Comparison of ENCODE assay signal across 9 cellular contexts in genomic region chr16:47713225-47713595, GRCh38.
A peak's percentile ranks its signal among the peaks of the same experiment; 100 is the strongest.
DNase-seq lines count a peak whose midpoint lies in the region; ATAC-seq, FAIRE-seq and TF ChIP-seq lines count a peak whose summit lies in the region.
"Had no signal": no experiment of that assay in that cellular context is flagged by ENCODE, and none has a peak within 500 bp of the region (broad histone marks: within the 10 kb centered on the region; RNA-seq: fewer than 3 reads in every experiment).

No MANE protein-coding gene starts in this region.

- intact Hi-C loops in OCI-LY7 (cut with micrococcal nuclease; ENCODE audit: unreplicated experiment), result no loop called here

- H3K9me3 ChIP-seq in OCI-LY7 (ENCODE audit: low read length) (no peaks in the 10 kb centered on the region), HAP-1 (no peaks in the 10 kb centered on the region)
- H3K9me3 ChIP-seq: ascending aorta had no signal

- H2AFZ ChIP-seq in OCI-LY7 (ENCODE audit: low read length), result no peak overlapping the region

- no peaks in the 10 kb centered on the region for H3K27me3 ChIP-seq in HAP-1 (ENCODE audit: low read depth)
- H3K27me3 ChIP-seq: ascending aorta had no signal

- H3K4me3 ChIP-seq in OCI-LY7 (ENCODE audit: low read depth, low read length, poor library complexity, severe bottlenecking), result no peak overlapping the region
- no peak overlapping the region for H3K4me3 ChIP-seq in HAP-1
- H3K4me3 ChIP-seq: ascending aorta had no signal

- no peaks in the 10 kb centered on the region for H3K27me3 Mint-ChIP-seq in T-helper 1 cell treated with Interleukin-12 subunit alpha and Interleukin-12 subunit beta and Interleukin-4 antibody, amounts not matched to agents 30 μg/mL and 1 μg/mL, for 36 hours (ENCODE audit: low read depth)
- peaks cover 0 to 9% (median 4%) of the 10 kb centered on the region in 5 donors for H3K27me3 Mint-ChIP-seq in naive thymus-derived CD8-positive, alpha-beta T cell

- CTCF ChIA-PET in OCI-LY7 (lab: Charles Lee; ENCODE audit: unreplicated experiment) (no interaction called here), GM10248 (lab: Yijun Ruan, JAX) (interaction anchor here (1.2 kb wide), 1 partner anchor 17 kb away, joined by 4 read pairs; no protein-coding TSS in a partner anchor)

- no peak for TF ChIP-seq POLR2A in GM12892 (IDR thresholded peaks at IDR 0.05; ENCODE audit: low read depth, low read length)

- POLR2A ChIA-PET in OCI-LY7 (lab: Charles Lee) (no interaction called here), GM10248 (lab: Yijun Ruan, JAX) (no interaction called here)
- POLR2A ChIA-PET in naive thymus-derived CD8-positive, alpha-beta T cell (lab: Charles Lee), result no interaction called here

- H3K4me1 ChIP-seq in OCI-LY7 (ENCODE audit: insufficient read depth, low read length, poor library complexity, severe bottlenecking) (no peaks in the 10 kb centered on the region), HAP-1 (no peaks in the 10 kb centered on the region)
- H3K4me1 ChIP-seq: ascending aorta had no signal

- H3K4me1 Mint-ChIP-seq in T-helper 1 cell treated with Interleukin-12 subunit alpha and Interleukin-12 subunit beta and Interleukin-4 antibody, amounts not matched to agents 30 μg/mL and 1 μg/mL, for 36 hours (ENCODE audit: low read depth), result peaks cover 7% of the 10 kb centered on the region
- H3K4me1 Mint-ChIP-seq in naive thymus-derived CD8-positive, alpha-beta T cell, result peaks cover 0 to 3% (median 0%) of the 10 kb centered on the region in 4 donors

- no peaks in the 10 kb centered on the region for H3K36me3 ChIP-seq in OCI-LY7 (ENCODE audit: insufficient read depth, low read length)
- no peaks in the 10 kb centered on the region for H3K36me3 ChIP-seq in HAP-1 (replicated peaks)
- H3K36me3 ChIP-seq: ascending aorta had no signal

- no peak overlapping the region for H3K27ac ChIP-seq in OCI-LY7 (ENCODE audit: low read depth, low read length, poor library complexity, severe bottlenecking)
- H3K27ac ChIP-seq: ascending aorta had no signal

- ATAC-seq in HG02610 (IDR thresholded peaks at IDR 0.05; ENCODE audit: unreplicated experiment), result peak; percentile 78
- no peak for ATAC-seq in naive thymus-derived CD8-positive, alpha-beta T cell

- DNase-seq in GM12892 (ENCODE audit: insufficient read length), result peak; percentile 13
- peak; percentile 51 for DNase-seq in kidney tubule cell (ENCODE audit: low spot score)
- no peak for DNase-seq in OCI-LY7 (ENCODE audit: low spot score)
- DNase-seq in GM10248 (ENCODE audit: extremely low spot score), result no peak
- no peak for DNase-seq in naive thymus-derived CD8-positive, alpha-beta T cell
- no peak for DNase-seq in HAP-1 (ENCODE audit: low spot score in 2 of 2)

- no peak for TF ChIP-seq CTCF in OCI-LY7 (conservative IDR thresholded peaks at IDR 0.05; ENCODE audit: low read length)
- TF ChIP-seq CTCF in GM10248 (IDR thresholded peaks at IDR 0.05; ENCODE audit: control extremely low read depth, extremely low read depth, low read depth, missing control alignments), result no peak

- no peak overlapping the region for H3K4me3 Mint-ChIP-seq in T-helper 1 cell treated with Interleukin-12 subunit alpha and Interleukin-12 subunit beta and Interleukin-4 antibody, amounts not matched to agents 30 μg/mL and 1 μg/mL, for 36 hours
- no peak overlapping the region for H3K4me3 Mint-ChIP-seq in naive thymus-derived CD8-positive, alpha-beta T cell

- in situ Hi-C loops in HAP-1 (cut with MboI; ENCODE audit: low sequenced_read_pairs), result no loop called here

- no peak overlapping the region for H3K4me2 ChIP-seq in OCI-LY7 (ENCODE audit: low read length)

- no peaks in the 10 kb centered on the region for H3K36me3 Mint-ChIP-seq in T-helper 1 cell treated with Interleukin-12 subunit alpha and Interleukin-12 subunit beta and Interleukin-4 antibody, amounts not matched to agents 30 μg/mL and 1 μg/mL, for 36 hours (ENCODE audit: low read depth)
- peaks cover 0 to 6% (median 0%) of the 10 kb centered on the region in 3 donors for H3K36me3 Mint-ChIP-seq in naive thymus-derived CD8-positive, alpha-beta T cell

- no peaks in the 10 kb centered on the region for H4K20me1 ChIP-seq in OCI-LY7 (ENCODE audit: insufficient read depth, low read length)

- H3K9me2 ChIP-seq in OCI-LY7 (ENCODE audit: insufficient read depth, low read length), result no peaks in the 10 kb centered on the region

- BruUV-seq in OCI-LY7 (replicated peaks; lab: Mats Ljungman, UMichigan), result no TSS peak

- peak; percentile 70 for FAIRE-seq in GM12892 (lab: Jason Lieb, UNC)

- H3K9me3 Mint-ChIP-seq in T-helper 1 cell treated with Interleukin-12 subunit alpha and Interleukin-12 subunit beta and Interleukin-4 antibody, amounts not matched to agents 30 μg/mL and 1 μg/mL, for 36 hours, result no peaks in the 10 kb centered on the region
- H3K9me3 Mint-ChIP-seq in naive thymus-derived CD8-positive, alpha-beta T cell, result peaks cover 0 to 12% (median 0%) of the 10 kb centered on the region in 9 donors

- H3K27ac Mint-ChIP-seq in T-helper 1 cell treated with Interleukin-12 subunit alpha and Interleukin-12 subunit beta and Interleukin-4 antibody, amounts not matched to agents 30 μg/mL and 1 μg/mL, for 36 hours, result peak overlapping the region; percentile 38
- no peak overlapping the region for H3K27ac Mint-ChIP-seq in naive thymus-derived CD8-positive, alpha-beta T cell

- no peaks in the 10 kb centered on the region for H3K79me2 ChIP-seq in OCI-LY7 (ENCODE audit: insufficient read depth, low read depth, low read length)

Comparison
In these comparisons a context has a peak if more than half of its experiments do, and no peak if none do; other contexts are left out.
1. DNase-seq: peak in GM12892 (single experiment) and kidney tubule cell (single experiment); none in OCI-LY7 (single experiment), GM10248 (single experiment), naive thymus-derived CD8-positive, alpha-beta T cell (0 of 10) and HAP-1 (0 of 2).